In the genomic region with DNA sequence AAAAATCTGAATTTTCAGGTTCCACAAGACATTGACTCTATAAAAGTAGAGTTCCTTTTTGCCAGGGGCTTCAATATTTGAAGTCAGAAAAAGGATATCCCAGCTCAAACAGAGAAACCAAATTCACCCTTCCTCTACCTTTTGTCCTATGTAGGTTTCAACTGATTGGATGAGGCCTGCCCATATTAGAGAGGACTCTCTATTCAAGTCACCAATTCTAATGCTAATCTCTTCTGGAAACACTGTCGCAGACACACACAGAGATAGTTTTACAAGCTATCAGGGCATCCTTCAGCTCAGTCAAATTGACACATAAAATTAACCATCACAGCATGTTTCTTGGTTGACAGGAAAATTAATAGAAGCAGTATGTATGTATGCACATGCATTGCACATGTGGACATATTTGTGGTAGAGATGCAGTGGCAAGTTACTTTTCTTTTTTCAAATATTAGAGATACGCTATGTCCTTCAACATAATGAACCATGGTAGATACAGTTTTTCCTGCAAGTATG, we compare ENCODE assay signal across 33 cellular contexts.
"Had no signal": no experiment of that assay in that cellular context is flagged by ENCODE, and none has a peak within 500 bp of the region (broad histone marks: within the 10 kb centered on the region; RNA-seq: fewer than 3 reads in every experiment).

No MANE protein-coding gene starts in this region.

- H3K27me3 ChIP-seq: heart left ventricle, pancreas, suprapubic skin, tibial artery, upper lobe of right lung, vagina had no signal

- H3K4me1 Mint-ChIP-seq: immature natural killer cell; naive B cell; natural killer cell; stimulated activated effector memory CD8-positive, alpha-beta T cell treated with anti-CD3 and anti-CD28 coated beads, Interleukin-12 subunit alpha, Interleukin-12 subunit beta, amount 100 ng/mL, for 72 hours had no signal

- H3K36me3 Mint-ChIP-seq: mesothelial cell of epicardium; naive B cell; natural killer cell; stimulated activated effector memory CD8-positive, alpha-beta T cell treated with anti-CD3 and anti-CD28 coated beads, Interleukin-12 subunit alpha, Interleukin-12 subunit beta, amount 100 ng/mL, for 72 hours had no signal

- H3K4me1 ChIP-seq: heart left ventricle, left ventricle myocardium inferior, pancreas, prostate gland, suprapubic skin, tibial artery, upper lobe of right lung, vagina had no signal

- H3K27ac Mint-ChIP-seq: immature natural killer cell; mesothelial cell of epicardium; naive B cell; natural killer cell; stimulated activated effector memory CD8-positive, alpha-beta T cell treated with anti-CD3 and anti-CD28 coated beads, Interleukin-12 subunit alpha, Interleukin-12 subunit beta, amount 100 ng/mL, for 72 hours; stimulated activated naive CD8-positive, alpha-beta T cell treated with anti-CD3 and anti-CD28 coated beads, Interleukin-15, Interleukin-2, amounts not matched to agents 100 ng/mL and 50 ng/mL, for 24 hours had no signal

- FAIRE-seq: islet of Langerhans, kidney, pancreas had no signal

- DNase-seq: heart left ventricle; hypothalamus; immature natural killer cell; kidney; left colon; left ventricle myocardium inferior; mesendoderm; naive B cell; natural killer cell; nucleus accumbens; pancreas; posterior cingulate gyrus; retina; right cardiac atrium; stimulated activated CD4-positive, alpha-beta T cell treated with anti-CD3 and anti-CD28 coated beads, Interleukin-12 subunit alpha, Interleukin-12 subunit beta, amount 100 ng/mL, for 4 hours; stimulated activated CD4-positive, alpha-beta T cell treated with anti-CD3 and anti-CD28 coated beads, Interleukin-15, amount 100 ng/mL, for 24 hours; stimulated activated CD4-positive, alpha-beta T cell treated with anti-CD3 and anti-CD28 coated beads, Interleukin-4, amount 100 ng/mL, for 24 hours; stimulated activated naive CD4-positive, alpha-beta T cell; tibial artery; trophoblast cell; upper lobe of right lung had no signal

- H3K9me3 ChIP-seq: heart left ventricle, left ventricle myocardium inferior, pancreas, prostate gland, suprapubic skin, thoracic aorta, tibial artery, upper lobe of right lung, vagina had no signal

- H3K36me3 ChIP-seq: heart left ventricle, left ventricle myocardium inferior, pancreas, prostate gland, suprapubic skin, thoracic aorta, tibial artery, upper lobe of right lung, vagina had no signal

- H3K27ac ChIP-seq: heart left ventricle, left ventricle myocardium inferior, pancreas, prostate gland, suprapubic skin, thoracic aorta, tibial artery, upper lobe of right lung, vagina had no signal

- ATAC-seq: heart left ventricle; left colon; natural killer cell; right cardiac atrium; sciatic nerve; stimulated activated effector memory CD8-positive, alpha-beta T cell treated with anti-CD3 and anti-CD28 coated beads, Interleukin-12 subunit alpha, Interleukin-12 subunit beta, amount 100 ng/mL, for 72 hours; upper lobe of right lung had no signal

- H3K4me3 ChIP-seq: heart left ventricle, left ventricle myocardium inferior, lung, pancreas, prostate gland, skin epidermis, suprapubic skin, thoracic aorta, tibial artery, upper lobe of right lung, vagina had no signal

- H3K4me3 Mint-ChIP-seq: immature natural killer cell; mesothelial cell of epicardium; naive B cell; natural killer cell; neural crest cell; stimulated activated effector memory CD8-positive, alpha-beta T cell treated with anti-CD3 and anti-CD28 coated beads, Interleukin-12 subunit alpha, Interleukin-12 subunit beta, amount 100 ng/mL, for 72 hours; stimulated activated naive CD8-positive, alpha-beta T cell treated with anti-CD3 and anti-CD28 coated beads, Interleukin-15, Interleukin-2, amounts not matched to agents 100 ng/mL and 50 ng/mL, for 24 hours had no signal

- H3K9me3 Mint-ChIP-seq: mesothelial cell of epicardium; naive B cell; natural killer cell; neural crest cell; stimulated activated naive CD8-positive, alpha-beta T cell treated with anti-CD3 and anti-CD28 coated beads, Interleukin-15, Interleukin-2, amounts not matched to agents 100 ng/mL and 50 ng/mL, for 24 hours had no signal
